Comparison of ENCODE assay signal across 1 cellular context in the genomic region with DNA sequence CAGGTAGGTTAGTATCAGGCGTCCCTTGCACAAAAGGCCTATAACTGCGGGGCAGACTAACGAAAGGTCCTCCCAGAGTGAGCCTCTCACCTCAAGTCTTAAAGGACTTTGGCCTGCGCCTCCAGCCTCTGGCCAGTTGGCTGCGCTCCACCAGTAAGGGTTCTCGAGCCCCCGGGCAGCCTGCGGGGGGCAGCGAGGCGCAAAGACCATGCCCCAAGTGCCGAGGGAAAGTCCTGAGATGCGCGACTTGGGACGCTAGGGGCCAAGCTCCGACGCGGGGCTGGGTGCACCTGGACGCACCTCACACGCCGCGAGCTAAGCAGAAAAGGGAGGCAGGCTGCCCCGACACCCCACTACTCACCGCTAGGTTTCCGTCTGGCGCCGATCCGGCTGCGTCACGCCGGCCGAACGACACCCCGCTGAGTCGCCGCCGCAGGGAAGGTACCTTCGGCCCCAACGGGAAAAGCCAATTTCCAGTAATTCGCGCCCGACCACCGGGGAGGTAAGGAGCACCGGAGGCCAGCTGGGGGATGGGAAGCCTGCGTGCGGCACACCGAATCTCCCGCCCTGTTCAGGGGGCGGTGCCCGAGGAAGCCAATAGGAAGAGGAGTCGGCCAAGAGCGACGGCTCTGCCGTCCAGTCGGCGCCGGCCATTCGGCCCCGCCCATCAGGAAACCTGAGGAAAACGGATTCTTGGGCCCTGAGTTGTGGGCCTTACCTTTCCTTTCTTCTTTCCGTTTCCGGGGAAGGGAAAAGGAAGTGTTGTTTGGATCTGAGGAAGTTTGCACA.
A peak's percentile ranks its signal among the peaks of the same experiment; 100 is the strongest.
TF ChIP-seq lines count a peak whose summit lies in the region.

Gene ORC2, minus strand, starts transcription at position 532 of the 789 bp plus-strand sequence. CDS start 5,537 bp downstream, outside the sequence.

TF ChIP-seq in GM12878, 131 proteins besides CTCF, POLR2A, EP300 and RAD21 (continued from another document):
- TF ChIP-seq HDGF (IDR thresholded peaks at IDR 0.05) (peak; percentile 75), SP1 (IDR thresholded peaks at IDR 0.05; ENCODE audit: low read depth, low read length) (peak; percentile 99), TAF1 (IDR thresholded peaks at IDR 0.05; ENCODE audit: borderline replicate concordance, low read depth, low read length) (peak; percentile 18; the same call in 1 of the 2 replicates), FOXK2 (IDR thresholded peaks at IDR 0.05) (peak; percentile 32; the same call in 1 of the 2 replicates)
